ENCODE assay signal across 11 cellular contexts in the genomic region with DNA sequence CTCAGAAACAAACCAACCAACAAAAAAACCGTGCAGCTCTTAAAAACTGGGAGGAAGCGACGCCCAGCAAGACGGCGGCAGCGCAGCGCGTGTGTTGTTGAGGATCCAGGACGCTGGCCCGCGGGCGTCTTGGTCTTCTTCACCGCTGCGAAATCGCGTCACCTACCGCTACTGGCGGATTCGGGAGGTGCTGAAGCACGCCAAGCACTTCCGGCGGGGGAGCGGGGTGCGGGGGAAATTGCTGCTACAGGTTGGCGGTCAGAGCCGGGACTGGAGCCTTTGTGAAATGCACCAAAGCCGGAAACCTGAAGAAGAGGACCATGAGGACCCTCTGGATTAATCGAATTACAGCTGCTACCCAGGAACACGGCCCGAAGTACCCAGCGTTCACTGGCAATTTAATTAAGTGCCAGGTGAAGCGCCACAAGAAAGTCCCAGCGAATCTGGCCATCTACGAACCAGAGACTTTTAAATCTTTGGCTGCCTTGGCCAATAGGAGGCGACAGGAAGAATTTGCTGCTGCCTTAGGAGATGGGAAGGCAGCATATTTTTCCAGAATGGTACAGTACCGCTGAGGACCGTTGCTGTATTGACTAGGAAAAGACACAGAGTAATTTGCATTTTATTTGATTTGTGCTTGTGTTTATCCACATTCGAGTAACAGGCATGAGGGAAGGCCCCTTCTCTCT. TPM values are rescaled to one million over a fixed set of nuclear protein-coding genes. Genes with fewer than 3 reads are reported as not detected.
DNase-seq lines count a peak whose midpoint lies in the region; ATAC-seq and TF ChIP-seq lines count a peak whose summit lies in the region.
"Had no signal": no experiment of that assay in that cellular context is flagged by ENCODE, and none has a peak within 500 bp of the region (broad histone marks: within the 10 kb centered on the region; RNA-seq: fewer than 3 reads in every experiment).

No MANE protein-coding gene starts in this region.

- H3F3A ChIP-seq in neural progenitor cell (ENCODE audit: low read depth), result peaks cover 19% of the 10 kb centered on the region

- H3K9ac ChIP-seq in neural progenitor cell, result no peak overlapping the region
- H3K9ac ChIP-seq: SK-N-SH had no signal

- no peaks in the 10 kb centered on the region for H3K9me3 Mint-ChIP-seq in CD8-positive, alpha-beta T cell
- H3K9me3 Mint-ChIP-seq in effector memory CD8-positive, alpha-beta T cell, result no peaks in the 10 kb centered on the region
- no peaks in the 10 kb centered on the region for H3K9me3 Mint-ChIP-seq in neural progenitor cell

- H2AFZ ChIP-seq in neural progenitor cell (replicated peaks), result no peak overlapping the region

- no peak for TF ChIP-seq CTCF in CD8-positive, alpha-beta T cell (IDR thresholded peaks at IDR 0.05)
- no peak for TF ChIP-seq CTCF in neural progenitor cell (IDR thresholded peaks at IDR 0.05)

- no peak overlapping the region for H3K4me3 ChIP-seq in CD8-positive, alpha-beta T cell (ENCODE audit: low read depth, low read length)
- H3K4me3 ChIP-seq in neural progenitor cell (no peak overlapping the region), MG63 (no peak overlapping the region)

- peak overlapping the region; percentile 50 for H3K4me3 Mint-ChIP-seq in CD8-positive, alpha-beta T cell
- no peak overlapping the region for H3K4me3 Mint-ChIP-seq in T-helper 17 cell
- peak overlapping the region; percentile 15 to 52 for H3K4me3 Mint-ChIP-seq in effector memory CD8-positive, alpha-beta T cell
- H3K4me3 Mint-ChIP-seq in neural progenitor cell, result no peak overlapping the region
- H3K4me3 Mint-ChIP-seq: activated naive CD8-positive, alpha-beta T cell had no signal

- peaks cover 2% of the 10 kb centered on the region for H3K36me3 Mint-ChIP-seq in CD8-positive, alpha-beta T cell
- H3K36me3 Mint-ChIP-seq in T-helper 17 cell (ENCODE audit: low read depth) (peaks cover 3% of the 10 kb centered on the region), neural progenitor cell (no peaks in the 10 kb centered on the region)
- H3K36me3 Mint-ChIP-seq in effector memory CD8-positive, alpha-beta T cell (ENCODE audit: insufficient read depth), result peaks cover 7% of the 10 kb centered on the region
- H3K36me3 Mint-ChIP-seq: activated naive CD8-positive, alpha-beta T cell had no signal

- intact Hi-C loops in CD8-positive, alpha-beta T cell (cut with DNase I, micrococcal nuclease), result loop anchor here in 1 of 2 experiments (5.0 kb wide), 1 partner anchor 492 kb away; no protein-coding TSS in a partner anchor

- H3K79me2 ChIP-seq in neural progenitor cell (ENCODE audit: low read depth), result no peaks in the 10 kb centered on the region

- POLR2A ChIA-PET in CD8-positive, alpha-beta T cell (lab: Charles Lee), result no interaction called here

- CTCF ChIA-PET in CD8-positive, alpha-beta T cell (lab: Charles Lee), result interaction anchor here (1.2 kb wide), 1 partner anchor 10 kb away, joined by 3 read pairs; no protein-coding TSS in a partner anchor

- no peak overlapping the region for H3K4me2 ChIP-seq in neural progenitor cell
- H3K4me2 ChIP-seq: SK-N-SH had no signal

- H4K20me1 ChIP-seq in neural progenitor cell (ENCODE audit: low read depth), result no peaks in the 10 kb centered on the region

- DNase-seq in CD8-positive, alpha-beta T cell, result peak in 2 of 7 experiments; percentile 21 to 36
- no peak for DNase-seq in T-helper 17 cell
- DNase-seq in effector memory CD8-positive, alpha-beta T cell, result peak in 2 of 3 experiments; percentile 12 to 15
- DNase-seq in neural progenitor cell (ENCODE audit: low spot score), result peak; percentile 27
- no peak for DNase-seq in MG63
- DNase-seq in NCI-H748 treated with DMSO at 0.1 percent for 48 hours (lab: John Stamatoyannopoulos, UW), result no peak
- DNase-seq: SK-N-SH had no signal

- no peak for ATAC-seq in CD8-positive, alpha-beta T cell
- no peak for ATAC-seq in T-helper 17 cell
- no peak for ATAC-seq in effector memory CD8-positive, alpha-beta T cell (replicated peaks)
- ATAC-seq in GM19452 (IDR thresholded peaks at IDR 0.05; ENCODE audit: unreplicated experiment), result no peak
- ATAC-seq in HG03460 (IDR thresholded peaks at IDR 0.05; ENCODE audit: unreplicated experiment), result no peak

- no peak overlapping the region for H3K27ac ChIP-seq in CD8-positive, alpha-beta T cell (ENCODE audit: low read depth, low read length)
- no peak overlapping the region for H3K27ac ChIP-seq in neural progenitor cell

- no peak overlapping the region for H3K27ac Mint-ChIP-seq in CD8-positive, alpha-beta T cell
- H3K27ac Mint-ChIP-seq in T-helper 17 cell (peak overlapping the region; percentile 43), neural progenitor cell (no peak overlapping the region)
- no peak overlapping the region for H3K27ac Mint-ChIP-seq in effector memory CD8-positive, alpha-beta T cell
- H3K27ac Mint-ChIP-seq: activated naive CD8-positive, alpha-beta T cell had no signal

- peaks cover 4% of the 10 kb centered on the region for H3K4me1 Mint-ChIP-seq in CD8-positive, alpha-beta T cell (ENCODE audit: low read depth)
- H3K4me1 Mint-ChIP-seq in T-helper 17 cell (peaks cover 3% of the 10 kb centered on the region), neural progenitor cell (peaks cover 11% of the 10 kb centered on the region)
- peaks cover 4% of the 10 kb centered on the region in 2 donors for H3K4me1 Mint-ChIP-seq in effector memory CD8-positive, alpha-beta T cell (ENCODE audit: low read depth in 2 of 2)

- H3K36me3 ChIP-seq in CD8-positive, alpha-beta T cell (ENCODE audit: insufficient read depth, low read length), result no peaks in the 10 kb centered on the region
- H3K36me3 ChIP-seq in neural progenitor cell (no peaks in the 10 kb centered on the region), MG63 (no peaks in the 10 kb centered on the region)

- H3K9me3 ChIP-seq in CD8-positive, alpha-beta T cell (ENCODE audit: low read length), result no peaks in the 10 kb centered on the region
- H3K9me3 ChIP-seq in T-helper 17 cell (ENCODE audit: control insufficient read depth, low read length, poor library complexity, severe bottlenecking), result no peaks in the 10 kb centered on the region
- H3K9me3 ChIP-seq in neural progenitor cell (ENCODE audit: low read depth), result no peaks in the 10 kb centered on the region
- H3K9me3 ChIP-seq in MG63, result no peaks in the 10 kb centered on the region
- H3K9me3 ChIP-seq: SK-N-SH had no signal

- H3K27me3 Mint-ChIP-seq in CD8-positive, alpha-beta T cell (ENCODE audit: low read depth), result no peaks in the 10 kb centered on the region
- H3K27me3 Mint-ChIP-seq in T-helper 17 cell (no peaks in the 10 kb centered on the region), neural progenitor cell (ENCODE audit: insufficient read depth, low read depth) (peaks cover 7% of the 10 kb centered on the region)
- H3K27me3 Mint-ChIP-seq in effector memory CD8-positive, alpha-beta T cell, result no peaks in the 10 kb centered on the region
- H3K27me3 Mint-ChIP-seq: activated naive CD8-positive, alpha-beta T cell had no signal

- no peaks in the 10 kb centered on the region for H3K27me3 ChIP-seq in CD8-positive, alpha-beta T cell (ENCODE audit: insufficient read depth, low read length)
- H3K27me3 ChIP-seq in neural progenitor cell (no peaks in the 10 kb centered on the region), MG63 (no peaks in the 10 kb centered on the region)

- H3K4me1 ChIP-seq in CD8-positive, alpha-beta T cell (ENCODE audit: insufficient read depth, low read length), result no peaks in the 10 kb centered on the region
- H3K4me1 ChIP-seq in neural progenitor cell, result peaks cover 16% of the 10 kb centered on the region

RNA-seq across cellular contexts. Expression of a gene that starts 11.9 kb away (rescaled TPM):
- not detected for total RNA-seq in CD8-positive, alpha-beta T cell
- total RNA-seq in T-helper 17 cell (not detected), neural progenitor cell (ENCODE audit: low replicate concordance) (2.8 and 4.3 TPM in 2 replicates)
- total RNA-seq in MG63 (2014; rRNA removed; shearing (Covaris generic); ENCODE audit: low replicate concordance), result 0.16 TPM in 1 of 2 replicates, not detected in the other
- total RNA-seq: urinary bladder had no signal

RNA-seq across cellular contexts. Expression of a gene that starts 28.2 kb away (rescaled TPM):
- 10 to 100 TPM in 1 of 2 experiments, 1 to 10 TPM in 1; 9.7 to 13.6 TPM for total RNA-seq in CD8-positive, alpha-beta T cell
- total RNA-seq in T-helper 17 cell, result 10 to 100 TPM; 14.4 to 16.3 TPM
- total RNA-seq in neural progenitor cell (ENCODE audit: low replicate concordance), result 20.4 and 25.0 TPM in 2 replicates
- total RNA-seq in MG63 (2014; rRNA removed; shearing (Covaris generic); ENCODE audit: low replicate concordance), result 4.2 and 5.2 TPM in 2 replicates

Comparison
In these comparisons a context has a peak if more than half of its experiments do, and no peak if none do; other contexts are left out.
1. DNase-seq: peak in effector memory CD8-positive, alpha-beta T cell (2 of 3) and neural progenitor cell (single experiment); none in T-helper 17 cell (0 of 3), MG63 (single experiment) and NCI-H748 treated with DMSO at 0.1 percent for 48 hours (single experiment).
2. H3K4me3 Mint-ChIP-seq: peak in CD8-positive, alpha-beta T cell (single experiment) and effector memory CD8-positive, alpha-beta T cell (2 of 2); none in T-helper 17 cell (single experiment) and neural progenitor cell (single experiment).